In the genomic region with DNA sequence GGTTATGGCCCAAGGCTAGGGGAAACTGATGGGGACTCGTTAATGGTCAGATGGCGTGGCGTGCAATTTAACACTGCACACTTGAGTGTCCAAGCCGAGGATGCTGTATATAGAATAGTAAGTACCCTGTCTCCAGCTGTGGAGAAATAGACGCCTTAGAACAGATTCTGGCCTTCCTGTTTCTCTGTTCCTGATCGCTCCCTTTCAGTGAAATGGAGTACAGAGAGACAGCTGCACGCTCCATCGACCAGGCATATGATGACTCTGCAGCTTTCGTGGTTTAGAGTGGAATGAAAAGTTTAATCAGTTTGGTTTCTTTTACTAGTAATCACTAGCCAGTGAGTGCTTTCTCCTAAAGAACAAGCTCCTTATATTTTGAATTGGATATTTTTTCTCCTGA, we compare ENCODE assay signal across 11 cellular contexts.
DNase-seq lines count a peak whose midpoint lies in the region; ATAC-seq and TF ChIP-seq lines count a peak whose summit lies in the region.
"Had no signal": no experiment of that assay in that cellular context is flagged by ENCODE, and none has a peak within 500 bp of the region (broad histone marks: within the 10 kb centered on the region; RNA-seq: fewer than 3 reads in every experiment).

No MANE protein-coding gene starts in this region.

- TF ChIP-seq CTCF in AG10803 (conservative IDR thresholded peaks at IDR 0.05; ENCODE audit: low read length) (no peak), adrenal gland (IDR thresholded peaks at IDR 0.05) (no peak), ascending aorta (IDR thresholded peaks at IDR 0.05) (no peak)

- DNase-seq in AG10803 (ENCODE audit: low read depth) (peak; percentile 24), adipocyte (ENCODE audit: low read depth) (peak; percentile 55), memory B cell (ENCODE audit: low spot score in 2 of 2) (no peak), adrenal gland (no peak), ascending aorta (ENCODE audit: low spot score in 2 of 2) (no peak)
- DNase-seq in activated CD8-positive, alpha-beta memory T cell treated with anti-CD3 and anti-CD28 coated beads, Interleukin-2, amount 50 U/mL, for 48 hours, result no peak
- no peak for DNase-seq in natural killer cell treated with Interleukin-12 subunit alpha and Interleukin-12 subunit beta and Interleukin-15 and Interleukin-18, amount 100 ng/mL, for 72 hours (ENCODE audit: low spot score)
- DNase-seq: activated effector memory CD4-positive, alpha-beta T cell treated with Interleukin-2 at 50 U/mL for 16 hours had no signal

- ATAC-seq in GM21717 (IDR thresholded peaks at IDR 0.05; ENCODE audit: unreplicated experiment) (peak; percentile 50), memory B cell (ENCODE audit: low read depth) (no peak)
- ATAC-seq in natural killer cell treated with Interleukin-12 subunit alpha and Interleukin-12 subunit beta and Interleukin-15 and Interleukin-18, amount 100 ng/mL, for 72 hours, result no peak

- H3K4me1 ChIP-seq in adipocyte (ENCODE audit: control insufficient read depth, insufficient read depth, low read length) (no peaks in the 10 kb centered on the region), adrenal gland (replicated peaks in 1 of 2) (no peaks in the 10 kb centered on the region), ascending aorta (no peaks in the 10 kb centered on the region)

- no peaks in the 10 kb centered on the region for H3K9me3 Mint-ChIP-seq in memory B cell
- no peaks in the 10 kb centered on the region for H3K9me3 Mint-ChIP-seq in natural killer cell treated with Interleukin-12 subunit alpha and Interleukin-12 subunit beta and Interleukin-15 and Interleukin-18, amount 100 ng/mL, for 72 hours

- H3K36me3 Mint-ChIP-seq in memory B cell, result peaks cover 8% of the 10 kb centered on the region
- H3K36me3 Mint-ChIP-seq in natural killer cell treated with Interleukin-12 subunit alpha and Interleukin-12 subunit beta and Interleukin-15 and Interleukin-18, amount 100 ng/mL, for 72 hours, result no peaks in the 10 kb centered on the region

- 80 to 82% (median 81%) methylated on average over 9 of the region's 9 CpGs for WGBS in adrenal gland, 4 donors

- peak overlapping the region; percentile 60 for H3K27ac Mint-ChIP-seq in memory B cell
- no peak overlapping the region for H3K27ac Mint-ChIP-seq in natural killer cell treated with Interleukin-12 subunit alpha and Interleukin-12 subunit beta and Interleukin-15 and Interleukin-18, amount 100 ng/mL, for 72 hours
- H3K27ac Mint-ChIP-seq: B cell had no signal

- no peak overlapping the region for H3K27ac ChIP-seq in adrenal gland
- H3K27ac ChIP-seq in ascending aorta, result no peak overlapping the region
- H3K27ac ChIP-seq: neutrophil had no signal

- H3K36me3 ChIP-seq in adipocyte (ENCODE audit: control insufficient read depth, insufficient read depth, low read length, severe bottlenecking) (no peaks in the 10 kb centered on the region), adrenal gland (replicated peaks in 1 of 2) (no peaks in the 10 kb centered on the region), ascending aorta (no peaks in the 10 kb centered on the region)
- H3K36me3 ChIP-seq: neutrophil had no signal

- H3K4me1 Mint-ChIP-seq in memory B cell, result peaks cover 5% of the 10 kb centered on the region
- H3K4me1 Mint-ChIP-seq in natural killer cell treated with Interleukin-12 subunit alpha and Interleukin-12 subunit beta and Interleukin-15 and Interleukin-18, amount 100 ng/mL, for 72 hours (ENCODE audit: low read depth in 2 of 2), result no peaks in the 10 kb centered on the region

- no peaks in the 10 kb centered on the region for H3K27me3 ChIP-seq in adipocyte (replicated peaks; ENCODE audit: control insufficient read depth, insufficient read depth, low read length)
- H3K27me3 ChIP-seq in adrenal gland, result no peaks in the 10 kb centered on the region
- no peaks in the 10 kb centered on the region for H3K27me3 ChIP-seq in ascending aorta
- H3K27me3 ChIP-seq: neutrophil had no signal

- H3K9me3 ChIP-seq in adipocyte (ENCODE audit: control insufficient read depth, low read length) (peaks cover 4% of the 10 kb centered on the region), adrenal gland (replicated peaks in 1 of 3) (no peaks in the 10 kb centered on the region), ascending aorta (no peaks in the 10 kb centered on the region)
- H3K9me3 ChIP-seq: neutrophil had no signal

- TF ChIP-seq POLR2A in adrenal gland (IDR thresholded peaks at IDR 0.05), result no peak

- intact Hi-C loops in adrenal gland (cut with DNase I) (no loop called here), ascending aorta (cut with DNase I) (no loop called here)

- H3K9ac ChIP-seq in adipocyte (ENCODE audit: low read length), result no peak overlapping the region

- H3K4me3 ChIP-seq in AG10803 (ENCODE audit: low read length), result no peak overlapping the region
- H3K4me3 ChIP-seq in adipocyte (ENCODE audit: low read length), result no peak overlapping the region
- no peak overlapping the region for H3K4me3 ChIP-seq in adrenal gland
- no peak overlapping the region for H3K4me3 ChIP-seq in ascending aorta

- no peaks in the 10 kb centered on the region for H3K27me3 Mint-ChIP-seq in memory B cell
- no peaks in the 10 kb centered on the region for H3K27me3 Mint-ChIP-seq in natural killer cell treated with Interleukin-12 subunit alpha and Interleukin-12 subunit beta and Interleukin-15 and Interleukin-18, amount 100 ng/mL, for 72 hours
- H3K27me3 Mint-ChIP-seq: B cell had no signal

- no peak overlapping the region for H3K4me3 Mint-ChIP-seq in memory B cell
- no peak overlapping the region for H3K4me3 Mint-ChIP-seq in natural killer cell treated with Interleukin-12 subunit alpha and Interleukin-12 subunit beta and Interleukin-15 and Interleukin-18, amount 100 ng/mL, for 72 hours
- H3K4me3 Mint-ChIP-seq: B cell had no signal

Comparison
In these comparisons a context has a peak if more than half of its experiments do, and no peak if none do; other contexts are left out.
1. DNase-seq: peak in AG10803 (single experiment) and adipocyte (single experiment); none in memory B cell (0 of 2), activated CD8-positive, alpha-beta memory T cell treated with anti-CD3 and anti-CD28 coated beads, Interleukin-2, amount 50 U/mL, for 48 hours (single experiment), natural killer cell treated with Interleukin-12 subunit alpha and Interleukin-12 subunit beta and Interleukin-15 and Interleukin-18, amount 100 ng/mL, for 72 hours (single experiment), adrenal gland (0 of 7) and ascending aorta (0 of 2).